Comparison of ENCODE assay signal across 3 cellular contexts in genomic region chr16:70643264-70643663, GRCh38. TPM values are rescaled to one million over a fixed set of nuclear protein-coding genes. Genes with fewer than 3 reads are reported as not detected.
"Had no signal": no experiment of that assay in that cellular context is flagged by ENCODE, and none has a peak within 500 bp of the region (broad histone marks: within the 10 kb centered on the region; RNA-seq: fewer than 3 reads in every experiment).

No MANE protein-coding gene starts in this region.

RNA-seq across cellular contexts. Expression of gene IL34, which starts 3.1 kb away (rescaled TPM):
- total RNA-seq: OCI-LY7, PC-3, PC-9 had no signal
